ENCODE assay signal across 8 cellular contexts in the genomic region with DNA sequence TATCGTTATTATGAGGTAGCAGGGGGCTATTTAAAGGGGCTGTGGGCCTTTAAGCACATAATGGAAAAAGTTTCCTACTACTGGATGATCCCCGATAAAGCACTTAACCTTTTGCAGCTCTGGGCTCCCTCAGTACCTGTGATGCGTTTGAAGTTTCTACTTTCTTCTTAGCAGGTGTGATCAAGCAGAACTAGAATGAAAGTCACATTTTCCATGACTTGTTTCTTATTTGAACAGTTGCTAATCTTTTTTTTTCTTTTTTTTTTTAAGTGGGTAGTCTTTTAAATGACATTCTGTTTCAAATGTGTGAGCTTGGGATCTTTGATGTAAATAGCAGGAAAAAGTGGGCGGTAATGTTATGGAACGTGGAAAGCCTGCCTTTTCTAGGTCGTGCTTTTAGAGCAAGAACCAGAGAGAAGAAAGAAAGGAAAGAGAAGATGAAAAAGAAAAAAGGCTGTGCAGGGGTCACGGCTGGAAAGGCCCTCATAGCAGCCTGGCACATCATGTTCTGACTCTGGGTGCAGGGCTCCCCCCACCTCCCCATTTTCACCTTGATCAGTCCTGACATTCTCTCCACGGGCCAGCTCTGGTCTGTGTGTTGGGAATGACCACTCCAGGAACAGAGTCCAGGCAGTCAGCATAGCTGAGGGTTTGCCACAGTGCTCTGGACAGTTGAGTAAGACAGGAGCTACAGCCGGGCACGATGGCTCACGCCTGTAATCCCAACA.
A peak's percentile ranks its signal among the peaks of the same experiment; 100 is the strongest.
DNase-seq lines count a peak whose midpoint lies in the region; ATAC-seq lines count a peak whose summit lies in the region.
"Had no signal": no experiment of that assay in that cellular context is flagged by ENCODE, and none has a peak within 500 bp of the region (broad histone marks: within the 10 kb centered on the region; RNA-seq: fewer than 3 reads in every experiment).

No MANE protein-coding gene starts in this region.

- no peak overlapping the region for H3K4me3 Mint-ChIP-seq in central memory CD8-positive, alpha-beta T cell

- no peaks in the 10 kb centered on the region for H3K9me3 Mint-ChIP-seq in central memory CD8-positive, alpha-beta T cell

- H3K27ac Mint-ChIP-seq in central memory CD8-positive, alpha-beta T cell (ENCODE audit: low read depth): peak overlapping the region; percentile 39

- no peaks in the 10 kb centered on the region for H3K27me3 Mint-ChIP-seq in central memory CD8-positive, alpha-beta T cell

- H3K4me1 Mint-ChIP-seq in central memory CD8-positive, alpha-beta T cell: peaks cover 31% of the 10 kb centered on the region

- peak; percentile 65 for DNase-seq in NAMALWA (ENCODE audit: low spot score)
- DNase-seq in central memory CD8-positive, alpha-beta T cell (ENCODE audit: low spot score in 2 of 2): no peak
- peak; percentile 46 for DNase-seq in stimulated activated CD4-positive, alpha-beta T cell treated with anti-CD3 and anti-CD28 coated beads, Interleukin-4, amount 100 ng/mL, for 24 hours
- DNase-seq in NCI-H2107 treated with DMSO at 0.1 percent for 48 hours (lab: John Stamatoyannopoulos, UW; ENCODE audit: unreplicated experiment): no peak
- DNase-seq: NCI-H510A had no signal

- peaks cover 2% of the 10 kb centered on the region for H3K36me3 Mint-ChIP-seq in central memory CD8-positive, alpha-beta T cell (ENCODE audit: insufficient read depth)

- ATAC-seq in GM18909 (IDR thresholded peaks at IDR 0.05; ENCODE audit: poor library complexity, unreplicated experiment) (peak; percentile 43), HG03139 (IDR thresholded peaks at IDR 0.05; ENCODE audit: unreplicated experiment) (no peak), HG02852 (IDR thresholded peaks at IDR 0.05; ENCODE audit: unreplicated experiment) (no peak)
- ATAC-seq in central memory CD8-positive, alpha-beta T cell (replicated peaks; ENCODE audit: extremely low read depth, poor library complexity, severe bottlenecking): no peak

Comparison
In these comparisons a context has a peak if more than half of its experiments do, and no peak if none do; other contexts are left out.
1. DNase-seq: peak in NAMALWA (single experiment) and stimulated activated CD4-positive, alpha-beta T cell treated with anti-CD3 and anti-CD28 coated beads, Interleukin-4, amount 100 ng/mL, for 24 hours (single experiment); none in central memory CD8-positive, alpha-beta T cell (0 of 2) and NCI-H2107 treated with DMSO at 0.1 percent for 48 hours (single experiment).